9 cellular contexts compared by ENCODE assay signal in the genomic region with DNA sequence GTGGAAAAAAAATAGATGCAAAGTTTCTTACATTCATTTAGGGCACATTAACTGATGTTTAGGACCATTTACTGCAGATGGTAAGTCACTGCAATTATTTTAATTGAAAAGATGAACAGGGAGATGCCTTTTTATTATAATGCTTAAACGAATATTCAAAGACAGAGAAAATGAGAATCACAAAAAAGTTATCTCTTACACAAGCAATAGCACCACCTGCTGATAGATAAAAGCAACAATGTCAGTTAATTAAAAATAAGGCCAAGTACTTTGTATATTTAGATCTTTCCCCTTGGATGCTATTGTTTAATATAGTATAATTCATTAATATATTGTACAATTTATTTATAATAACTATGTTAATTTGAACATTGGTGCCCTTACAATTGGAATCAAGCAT. TPM values are rescaled to one million over a fixed set of nuclear protein-coding genes. Genes with fewer than 3 reads are reported as not detected.
A peak's percentile ranks its signal among the peaks of the same experiment; 100 is the strongest.
DNase-seq lines count a peak whose midpoint lies in the region; ATAC-seq, FAIRE-seq and TF ChIP-seq lines count a peak whose summit lies in the region.
"Had no signal": no experiment of that assay in that cellular context is flagged by ENCODE, and none has a peak within 500 bp of the region (broad histone marks: within the 10 kb centered on the region; RNA-seq: fewer than 3 reads in every experiment).

No MANE protein-coding gene starts in this region.

- no peaks in the 10 kb centered on the region for H3K4me1 ChIP-seq in aorta (ENCODE audit: control insufficient read depth in 1 of 2, insufficient read depth in 2 of 2, low read length in 2 of 2)
- H3K4me1 ChIP-seq: SJCRH30 had no signal

- no peaks in the 10 kb centered on the region for H3K4me1 Mint-ChIP-seq in osteocyte (ENCODE audit: unreplicated experiment)

- H3K36me3 ChIP-seq in bronchial epithelial cell (ENCODE audit: control insufficient read depth, insufficient read depth, low read length): no peaks in the 10 kb centered on the region
- H3K36me3 ChIP-seq in aorta (ENCODE audit: control insufficient read depth in 1 of 2, insufficient read depth in 2 of 2, low read length in 1 of 2): no peaks in the 10 kb centered on the region
- H3K36me3 ChIP-seq: SJCRH30 had no signal

- H3K9me3 ChIP-seq in aorta (ENCODE audit: control insufficient read depth, low read length): peaks cover under 1% of the 10 kb centered on the region
- H3K9me3 ChIP-seq: SJCRH30 had no signal

- H3K27me3 Mint-ChIP-seq in osteocyte (ENCODE audit: unreplicated experiment): no peaks in the 10 kb centered on the region

- H3K27me3 ChIP-seq in bronchial epithelial cell (ENCODE audit: control insufficient read depth, insufficient read depth, low read length): no peaks in the 10 kb centered on the region
- no peaks in the 10 kb centered on the region for H3K27me3 ChIP-seq in aorta (ENCODE audit: control insufficient read depth in 1 of 2, insufficient read depth in 2 of 2, low read length in 1 of 2)
- H3K27me3 ChIP-seq: SJCRH30 had no signal

- intact Hi-C loops in aorta (cut with DNase I): no loop called here

- peaks cover 16% of the 10 kb centered on the region for H3K36me3 Mint-ChIP-seq in osteocyte (ENCODE audit: unreplicated experiment)

- peaks cover 3% of the 10 kb centered on the region for H3K9me3 Mint-ChIP-seq in osteocyte (ENCODE audit: unreplicated experiment)

- TF ChIP-seq CTCF in GM12872 (IDR thresholded peaks at IDR 0.05; ENCODE audit: insufficient read depth, low read depth, low read length) (peak; percentile 16; the same call in 1 of the 3 replicates), bronchial epithelial cell (IDR thresholded peaks at IDR 0.05; ENCODE audit: insufficient read depth, low read length, severe bottlenecking) (peak; percentile 8), osteocyte (IDR thresholded peaks at IDR 0.05) (peak; percentile 57)

- FAIRE-seq in bronchial epithelial cell (lab: Jason Lieb, UNC): no peak

- WGBS in aorta, 2 donors: 33 to 39% methylated on average over 1 of the region's 1 CpG

- H3K4me3 ChIP-seq in bronchial epithelial cell (ENCODE audit: low read depth, low read length): no peak overlapping the region
- no peak overlapping the region for H3K4me3 ChIP-seq in aorta (ENCODE audit: low read length in 2 of 2)
- H3K4me3 ChIP-seq: SJCRH30 had no signal

- no peak overlapping the region for H3K4me3 Mint-ChIP-seq in osteocyte (ENCODE audit: unreplicated experiment)

- H3K27ac Mint-ChIP-seq in osteocyte (ENCODE audit: unreplicated experiment): no peak overlapping the region

- ATAC-seq in aorta (ENCODE audit: low FRiP score): no peak
- ATAC-seq in activated CD4-positive, CD25-positive, alpha-beta regulatory T cell treated with anti-CD3 and anti-CD28 coated beads, Interleukin-2, amount 50 U/mL, for 24 hours: no peak

- peak; percentile 30 for DNase-seq in NCI-H2081 treated with DMSO at 0.1 percent for 48 hours (lab: John Stamatoyannopoulos, UW)
- peak; percentile 37 for DNase-seq in bronchial epithelial cell (ENCODE audit: low read depth)
- DNase-seq in osteocyte (ENCODE audit: extremely low spot score, unreplicated experiment): no peak
- DNase-seq in aorta: no peak
- no peak for DNase-seq in NK-92 treated with Interleukin-12 subunit alpha and Interleukin-12 subunit beta, amount 100 ng/mL, for 24 hours (lab: John Stamatoyannopoulos, UW)
- DNase-seq in caudate nucleus (lab: John Stamatoyannopoulos, UW): no peak

- H3K27ac ChIP-seq in aorta (ENCODE audit: low read depth in 1 of 2, low read length in 2 of 2) (no peak overlapping the region), caudate nucleus (ENCODE audit: low read depth, low read length) (no peak overlapping the region)
- H3K27ac ChIP-seq: SJCRH30 had no signal

RNA-seq across cellular contexts. Expression of a gene that starts 55.9 kb away (rescaled TPM):
- total RNA-seq in bronchial epithelial cell (16.5 and 16.8 TPM in 2 replicates), osteocyte (42.8 and 43.3 TPM in 2 replicates), aorta (10 to 100 TPM; 18.1 to 26.7 TPM)
- polyA plus RNA-seq in aorta: 10 to 100 TPM in 1 of 2 donors, 1 to 10 TPM in 1; 9.9 to 33.4 TPM

RNA-seq across cellular contexts. Expression of a gene that starts 56.3 kb away (rescaled TPM):
- 12.1 and 12.8 TPM in 2 replicates for total RNA-seq in bronchial epithelial cell
- 59.2 and 68.8 TPM in 2 replicates for total RNA-seq in osteocyte
- total RNA-seq in aorta: 10 to 100 TPM; 20.4 to 26.1 TPM
- polyA plus RNA-seq in aorta: 10 to 100 TPM; 25.5 to 33.0 TPM

Comparison
In these comparisons a context has a peak if more than half of its experiments do, and no peak if none do; other contexts are left out.
1. DNase-seq: peak in NCI-H2081 treated with DMSO at 0.1 percent for 48 hours (single experiment) and bronchial epithelial cell (single experiment); none in osteocyte (single experiment), aorta (0 of 2), NK-92 treated with Interleukin-12 subunit alpha and Interleukin-12 subunit beta, amount 100 ng/mL, for 24 hours (single experiment) and caudate nucleus (0 of 61).
2. Peak in every context shown above with its lines, with median percentiles within 50 percentile points of each other: CTCF ChIP-seq.